1 cellular context compared by ENCODE assay signal in the genomic region with DNA sequence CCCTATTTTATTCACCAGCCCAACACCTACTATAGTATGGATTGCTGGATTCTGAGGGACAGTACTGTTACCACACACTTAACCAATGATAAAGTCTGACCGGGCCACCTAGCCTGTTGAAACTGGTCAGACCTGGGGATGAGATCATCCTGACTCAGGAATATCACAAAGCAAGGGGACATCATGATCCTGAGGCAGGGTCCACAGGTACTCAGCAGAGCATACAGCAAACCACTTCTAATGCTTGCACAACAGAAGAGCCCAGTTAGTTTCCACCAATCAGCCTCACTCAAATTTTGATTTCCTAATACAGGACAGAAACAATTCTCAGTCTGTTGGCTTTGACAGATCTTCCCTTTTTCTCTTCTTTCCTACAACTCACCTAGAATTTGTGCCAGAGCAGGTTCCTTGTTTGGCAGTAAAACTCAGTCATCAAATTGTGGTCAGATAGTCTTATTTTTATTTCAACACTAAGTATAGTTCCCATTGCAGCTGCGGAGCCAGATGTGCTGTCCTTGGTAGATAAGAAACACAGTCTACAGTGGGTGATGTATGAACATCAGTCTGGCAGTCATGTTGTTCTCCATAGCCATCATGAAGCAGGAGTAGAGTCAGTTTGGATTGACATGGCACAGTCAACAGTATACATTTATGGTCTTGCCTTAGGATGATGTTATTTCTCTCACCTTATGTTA.
A peak's percentile ranks its signal among the peaks of the same experiment; 100 is the strongest.
TF ChIP-seq lines count a peak whose summit lies in the region.

No MANE protein-coding gene starts in this region.

TF ChIP-seq in K562, 482 proteins besides CTCF, POLR2A, EP300 and RAD21 (continued from another document and continues in another):
- TF ChIP-seq IRF1 (CRISPR knock-in tag; IDR thresholded peaks at IDR 0.05; ENCODE audit: borderline replicate concordance) (no peak), KAT2B (IDR thresholded peaks at IDR 0.05; ENCODE audit: low read depth, low read length) (no peak), ZNF551 (CRISPR knock-in tag; IDR thresholded peaks at IDR 0.05) (no peak), MTA3 (IDR thresholded peaks at IDR 0.05; ENCODE audit: borderline replicate concordance) (no peak), SMARCA4 (IDR thresholded peaks at IDR 0.05) (peak; percentile 66; the same call in 1 of the 2 replicates), ZNF224 (CRISPR knock-in tag; IDR thresholded peaks at IDR 0.05) (no peak), ZBTB33 (CRISPR knock-in tag; IDR thresholded peaks at IDR 0.05) (no peak), SMAD3 (CRISPR knock-in tag; conservative IDR thresholded peaks at IDR 0.05) (no peak), CREB1 (IDR thresholded peaks at IDR 0.05) (no peak), CREB1 (CRISPR knock-in tag; IDR thresholded peaks at IDR 0.05) (no peak), L3MBTL2 (IDR thresholded peaks at IDR 0.05) (no peak), MEF2D (tag; conservative IDR thresholded peaks at IDR 0.05; ENCODE audit: low read depth) (0 out of 2 replicates have a peak, but pooled peaks have one; percentile 18), ZSCAN32 (CRISPR knock-in tag; IDR thresholded peaks at IDR 0.05) (peak; percentile 80), MAZ (CRISPR knock-in tag; conservative IDR thresholded peaks at IDR 0.05 in 1 of 2, IDR thresholded peaks at IDR 0.05 in 1 of 2) (peak in 1 of 2 experiments; percentile 41; a peak in 2 of 4 replicates), MAFF (IDR thresholded peaks at IDR 0.05; ENCODE audit: low read length) (no peak), ZEB2 (IDR thresholded peaks at IDR 0.05) (0 out of 2 replicates have a peak, but pooled peaks have one; percentile 27), TCF7L2 (IDR thresholded peaks at IDR 0.05; ENCODE audit: low read depth, low read length) (no peak), JUND (IDR thresholded peaks at IDR 0.05; ENCODE audit: borderline replicate concordance, low read depth, low read length) (peak; percentile 72; the same call in 1 of the 2 replicates), JUND (tag; IDR thresholded peaks at IDR 0.05; ENCODE audit: borderline replicate concordance, low read depth, low read length) (no peak; the same call in none of the 3 replicates), ZBTB2 (IDR thresholded peaks at IDR 0.05) (no peak), ZNF655 (CRISPR knock-in tag; IDR thresholded peaks at IDR 0.05) (no peak), MLX (CRISPR knock-in tag; conservative IDR thresholded peaks at IDR 0.05) (no peak), GATA2 (CRISPR knock-in tag; IDR thresholded peaks at IDR 0.05) (peak; percentile 24; the same call in 1 of the 2 replicates), PML (IDR thresholded peaks at IDR 0.05; ENCODE audit: low read length) (peak; percentile 72), FIP1L1 (IDR thresholded peaks at IDR 0.05; ENCODE audit: low read depth, low read length, poor library complexity, severe bottlenecking) (no peak), ZNF239 (CRISPR knock-in tag; IDR thresholded peaks at IDR 0.05) (no peak), ZNF589 (CRISPR knock-in tag; IDR thresholded peaks at IDR 0.05; ENCODE audit: low read depth) (peak; percentile 78; the same call in 1 of the 2 replicates), NELFE (IDR thresholded peaks at IDR 0.05; ENCODE audit: insufficient read depth, insufficient read length) (no peak), TSC22D4 (tag; IDR thresholded peaks at IDR 0.05) (no peak), CLOCK (CRISPR knock-in tag; IDR thresholded peaks at IDR 0.05; ENCODE audit: borderline replicate concordance) (no peak), ZNF584 (CRISPR knock-in tag; IDR thresholded peaks at IDR 0.05; ENCODE audit: low read depth) (0 out of 2 replicates have a peak, but pooled peaks have one; percentile 59), TEAD1 (CRISPR knock-in tag; IDR thresholded peaks at IDR 0.05) (0 out of 4 replicates have a peak, but pooled peaks of 1 of the 2 experiments have one; percentile 9), CBX2 (IDR thresholded peaks at IDR 0.05; ENCODE audit: insufficient read depth, low read length, poor library complexity, severe bottlenecking) (no peak), CBX3 (IDR thresholded peaks at IDR 0.05; ENCODE audit: borderline replicate concordance in 1 of 2, low read length in 2 of 2) (peak in 1 of 2 experiments; percentile 62; a peak in 1 of 3 replicates), TRIM24 (IDR thresholded peaks at IDR 0.05) (peak in 1 of 2 experiments; percentile 55; a peak in 1 of 4 replicates), ZBTB17 (CRISPR knock-in tag; IDR thresholded peaks at IDR 0.05) (no peak), ZFP36 (IDR thresholded peaks at IDR 0.05; ENCODE audit: low read depth, low read length, partially characterized antibody) (no peak), TEAD4 (IDR thresholded peaks at IDR 0.05; ENCODE audit: low read length) (peak; percentile 91), TEAD4 (CRISPR knock-in tag; IDR thresholded peaks at IDR 0.05; ENCODE audit: borderline replicate concordance) (no peak), JUN (IDR thresholded peaks at IDR 0.05; ENCODE audit: borderline replicate concordance, low read depth, low read length) (peak; percentile 55; the same call in 1 of the 2 replicates), JUN (CRISPR knock-in tag; IDR thresholded peaks at IDR 0.05; ENCODE audit: borderline replicate concordance) (no peak), PHF20 (IDR thresholded peaks at IDR 0.05; ENCODE audit: partially characterized antibody) (no peak), SMARCB1 (IDR thresholded peaks at IDR 0.05; ENCODE audit: insufficient read length, low read depth) (no peak)
- TF ChIP-seq, protein P1, sequence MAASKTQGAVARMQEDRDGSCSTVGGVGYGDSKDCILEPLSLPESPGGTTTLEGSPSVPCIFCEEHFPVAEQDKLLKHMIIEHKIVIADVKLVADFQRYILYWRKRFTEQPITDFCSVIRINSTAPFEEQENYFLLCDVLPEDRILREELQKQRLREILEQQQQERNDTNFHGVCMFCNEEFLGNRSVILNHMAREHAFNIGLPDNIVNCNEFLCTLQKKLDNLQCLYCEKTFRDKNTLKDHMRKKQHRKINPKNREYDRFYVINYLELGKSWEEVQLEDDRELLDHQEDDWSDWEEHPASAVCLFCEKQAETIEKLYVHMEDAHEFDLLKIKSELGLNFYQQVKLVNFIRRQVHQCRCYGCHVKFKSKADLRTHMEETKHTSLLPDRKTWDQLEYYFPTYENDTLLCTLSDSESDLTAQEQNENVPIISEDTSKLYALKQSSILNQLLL (CRISPR knock-in tag; IDR thresholded peaks at IDR 0.05; ENCODE audit: borderline replicate concordance), result no peak
- TF ChIP-seq, protein P2, sequence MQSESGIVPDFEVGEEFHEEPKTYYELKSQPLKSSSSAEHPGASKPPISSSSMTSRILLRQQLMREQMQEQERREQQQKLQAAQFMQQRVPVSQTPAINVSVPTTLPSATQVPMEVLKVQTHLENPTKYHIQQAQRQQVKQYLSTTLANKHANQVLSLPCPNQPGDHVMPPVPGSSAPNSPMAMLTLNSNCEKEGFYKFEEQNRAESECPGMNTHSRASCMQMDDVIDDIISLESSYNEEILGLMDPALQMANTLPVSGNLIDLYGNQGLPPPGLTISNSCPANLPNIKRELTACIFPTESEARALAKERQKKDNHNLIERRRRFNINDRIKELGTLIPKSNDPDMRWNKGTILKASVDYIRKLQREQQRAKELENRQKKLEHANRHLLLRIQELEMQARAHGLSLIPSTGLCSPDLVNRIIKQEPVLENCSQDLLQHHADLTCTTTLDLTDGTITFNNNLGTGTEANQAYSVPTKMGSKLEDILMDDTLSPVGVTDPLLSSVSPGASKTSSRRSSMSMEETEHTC (IDR thresholded peaks at IDR 0.05), result no peak
- TF ChIP-seq, protein P3, sequence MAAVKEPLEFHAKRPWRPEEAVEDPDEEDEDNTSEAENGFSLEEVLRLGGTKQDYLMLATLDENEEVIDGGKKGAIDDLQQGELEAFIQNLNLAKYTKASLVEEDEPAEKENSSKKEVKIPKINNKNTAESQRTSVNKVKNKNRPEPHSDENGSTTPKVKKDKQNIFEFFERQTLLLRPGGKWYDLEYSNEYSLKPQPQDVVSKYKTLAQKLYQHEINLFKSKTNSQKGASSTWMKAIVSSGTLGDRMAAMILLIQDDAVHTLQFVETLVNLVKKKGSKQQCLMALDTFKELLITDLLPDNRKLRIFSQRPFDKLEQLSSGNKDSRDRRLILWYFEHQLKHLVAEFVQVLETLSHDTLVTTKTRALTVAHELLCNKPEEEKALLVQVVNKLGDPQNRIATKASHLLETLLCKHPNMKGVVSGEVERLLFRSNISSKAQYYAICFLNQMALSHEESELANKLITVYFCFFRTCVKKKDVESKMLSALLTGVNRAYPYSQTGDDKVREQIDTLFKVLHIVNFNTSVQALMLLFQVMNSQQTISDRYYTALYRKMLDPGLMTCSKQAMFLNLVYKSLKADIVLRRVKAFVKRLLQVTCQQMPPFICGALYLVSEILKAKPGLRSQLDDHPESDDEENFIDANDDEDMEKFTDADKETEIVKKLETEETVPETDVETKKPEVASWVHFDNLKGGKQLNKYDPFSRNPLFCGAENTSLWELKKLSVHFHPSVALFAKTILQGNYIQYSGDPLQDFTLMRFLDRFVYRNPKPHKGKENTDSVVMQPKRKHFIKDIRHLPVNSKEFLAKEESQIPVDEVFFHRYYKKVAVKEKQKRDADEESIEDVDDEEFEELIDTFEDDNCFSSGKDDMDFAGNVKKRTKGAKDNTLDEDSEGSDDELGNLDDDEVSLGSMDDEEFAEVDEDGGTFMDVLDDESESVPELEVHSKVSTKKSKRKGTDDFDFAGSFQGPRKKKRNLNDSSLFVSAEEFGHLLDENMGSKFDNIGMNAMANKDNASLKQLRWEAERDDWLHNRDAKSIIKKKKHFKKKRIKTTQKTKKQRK (IDR thresholded peaks at IDR 0.05; ENCODE audit: borderline replicate concordance, low read depth, low read length), result no peak
